In the genomic region with DNA sequence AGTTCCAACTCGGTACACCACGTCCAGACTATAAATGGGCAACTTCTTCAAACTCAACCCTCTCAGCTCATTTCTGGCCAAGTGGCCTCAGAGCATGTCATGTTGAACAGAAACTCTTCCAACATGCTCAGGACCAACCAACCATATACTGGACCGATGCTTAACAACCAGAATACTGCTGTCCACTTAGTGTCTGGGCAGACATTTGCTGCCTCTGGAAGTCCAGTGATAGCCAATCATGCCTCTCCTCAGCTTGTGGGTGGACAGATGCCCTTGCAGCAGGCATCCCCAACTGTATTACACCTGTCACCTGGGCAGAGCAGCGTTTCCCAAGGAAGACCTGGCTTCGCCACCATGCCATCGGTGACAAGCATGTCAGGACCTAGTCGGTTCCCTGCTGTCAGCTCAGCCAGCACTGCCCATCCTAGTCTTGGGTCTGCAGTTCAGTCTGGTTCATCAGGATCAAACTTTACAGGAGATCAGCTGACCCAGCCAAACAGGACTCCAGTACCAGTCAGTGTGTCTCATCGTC, we compare ENCODE assay signal across 31 cellular contexts.
"Had no signal": no experiment of that assay in that cellular context is flagged by ENCODE, and none has a peak within 500 bp of the region (broad histone marks: within the 10 kb centered on the region; RNA-seq: fewer than 3 reads in every experiment).

No MANE protein-coding gene starts in this region.

- FAIRE-seq: bronchial epithelial cell, RCC 7860, TTC549 had no signal

- H3K9me3 Mint-ChIP-seq: activated CD4-positive, alpha-beta T cell treated with anti-CD3 and anti-CD28 coated beads, Interleukin-2, amount 10 ng/mL, durations not matched to agents 7 days and 5 days; activated naive CD4-positive, alpha-beta T cell treated with anti-CD3 and anti-CD28 coated beads, Interleukin-2, amount 10 ng/mL, durations not matched to agents 7 days and 5 days; activated naive CD8-positive, alpha-beta T cell treated with anti-CD3 and anti-CD28 coated beads, Interleukin-2, amount 50 U/mL, for 24 hours; brain; T-helper 2 cell treated with Interferon-gamma antibody and Interleukin-4, amounts not matched to agents 5 μg/mL and 100 μg/mL, for 36 hours; WTC11 had no signal

- H3K27ac ChIP-seq: RWPE1 had no signal

- H3K27ac Mint-ChIP-seq: activated CD4-positive, alpha-beta T cell treated with anti-CD3 and anti-CD28 coated beads for 36 hours; activated CD4-positive, alpha-beta T cell treated with anti-CD3 and anti-CD28 coated beads, Interleukin-2, amount 10 ng/mL, durations not matched to agents 7 days and 5 days; activated CD8-positive, alpha-beta T cell treated with anti-CD3 and anti-CD28 coated beads, Interleukin-2, amount 10 ng/mL, durations not matched to agents 7 days and 5 days; activated naive CD4-positive, alpha-beta T cell treated with anti-CD3 and anti-CD28 coated beads, Interleukin-2, amount 10 ng/mL, durations not matched to agents 7 days and 5 days; activated naive CD8-positive, alpha-beta T cell; activated naive CD8-positive, alpha-beta T cell treated with anti-CD3 and anti-CD28 coated beads, Interleukin-2, amount 50 U/mL, for 24 hours; brain; T-helper 2 cell treated with Interferon-gamma antibody and Interleukin-4, amounts not matched to agents 5 μg/mL and 100 μg/mL, for 36 hours; WTC11 had no signal

- H3K4me1 Mint-ChIP-seq: activated naive CD4-positive, alpha-beta T cell treated with anti-CD3 and anti-CD28 coated beads, Interleukin-2, amount 10 ng/mL, durations not matched to agents 7 days and 5 days; activated naive CD8-positive, alpha-beta T cell treated with anti-CD3 and anti-CD28 coated beads, Interleukin-2, amount 50 U/mL, for 24 hours; brain; WTC11 had no signal

- H3K4me3 Mint-ChIP-seq: activated CD4-positive, alpha-beta T cell treated with anti-CD3 and anti-CD28 coated beads for 36 hours; activated CD4-positive, alpha-beta T cell treated with anti-CD3 and anti-CD28 coated beads, Interleukin-2, amount 10 ng/mL, durations not matched to agents 7 days and 5 days; activated CD8-positive, alpha-beta T cell treated with anti-CD3 and anti-CD28 coated beads, Interleukin-2, amount 10 ng/mL, durations not matched to agents 7 days and 5 days; activated naive CD4-positive, alpha-beta T cell treated with anti-CD3 and anti-CD28 coated beads, Interleukin-2, amount 10 ng/mL, durations not matched to agents 7 days and 5 days; activated naive CD8-positive, alpha-beta T cell; activated naive CD8-positive, alpha-beta T cell treated with anti-CD3 and anti-CD28 coated beads, Interleukin-2, amount 50 U/mL, for 24 hours; brain; T-helper 2 cell treated with Interferon-gamma antibody and Interleukin-4, amounts not matched to agents 5 μg/mL and 100 μg/mL, for 36 hours; WTC11 had no signal

- H3K27me3 Mint-ChIP-seq: activated CD4-positive, alpha-beta T cell treated with anti-CD3 and anti-CD28 coated beads for 36 hours; activated CD4-positive, alpha-beta T cell treated with anti-CD3 and anti-CD28 coated beads, Interleukin-2, amount 10 ng/mL, durations not matched to agents 7 days and 5 days; activated naive CD4-positive, alpha-beta T cell treated with anti-CD3 and anti-CD28 coated beads, Interleukin-2, amount 10 ng/mL, durations not matched to agents 7 days and 5 days; activated naive CD8-positive, alpha-beta T cell; activated naive CD8-positive, alpha-beta T cell treated with anti-CD3 and anti-CD28 coated beads, Interleukin-2, amount 50 U/mL, for 24 hours; brain had no signal

- DNase-seq: activated CD4-positive, alpha-beta T cell treated with anti-CD3 and anti-CD28 coated beads for 36 hours; activated CD4-positive, alpha-beta T cell treated with anti-CD3 and anti-CD28 coated beads, Interleukin-2, amount 10 ng/mL, durations not matched to agents 7 days and 5 days; activated CD4-positive, alpha-beta T cell treated with anti-CD3 and anti-CD28 coated beads, Interleukin-2, amount 50 U/mL, for 48 hours; activated CD8-positive, alpha-beta memory T cell treated with anti-CD3 and anti-CD28 coated beads, Interleukin-2, amount 50 U/mL, for 4 hours; activated CD8-positive, alpha-beta T cell treated with anti-CD3 and anti-CD28 coated beads, Interleukin-2, amount 10 ng/mL, durations not matched to agents 7 days and 5 days; activated effector memory CD4-positive, alpha-beta T cell treated with Interleukin-2 at 50 U/mL for 16 hours; activated naive CD4-positive, alpha-beta T cell treated with anti-CD3 and anti-CD28 coated beads, Interleukin-2, amount 10 ng/mL, durations not matched to agents 7 days and 5 days; activated naive CD8-positive, alpha-beta T cell treated with anti-CD3 and anti-CD28 coated beads, Interleukin-2, amount 50 U/mL, for 24 hours; activated T-cell treated with anti-CD3 and anti-CD28 coated beads, Interleukin-2, amount 50 U/mL, for 48 hours; anterior cingulate cortex; caudate nucleus; KG1; MM.1S; MV-4-11; NCI-H1092; NCI-H1436 treated with DMSO at 0.1 percent for 48 hours; NCI-H1694 treated with DMSO at 0.1 percent for 48 hours; NCI-H2029; NCI-H345; NCI-H524 treated with DMSO at 0.1 percent for 48 hours; PC-3; Right ventricle myocardium superior had no signal

- ATAC-seq: activated CD4-positive, alpha-beta T cell treated with anti-CD3 and anti-CD28 coated beads for 36 hours; activated CD4-positive, CD25-positive, alpha-beta regulatory T cell treated with anti-CD3 and anti-CD28 coated beads, Interleukin-2, amount 50 U/mL, for 24 hours; activated CD8-positive, alpha-beta T cell treated with anti-CD3 and anti-CD28 coated beads, Interleukin-2, amount 10 ng/mL, durations not matched to agents 7 days and 5 days; activated naive CD8-positive, alpha-beta T cell treated with anti-CD3 and anti-CD28 coated beads, Interleukin-2, amount 50 U/mL, for 24 hours; PC-3; WTC11 had no signal
